In genomic region chr11:106032861-106033260, GRCh38 we compare ENCODE assay signal across 22 cellular contexts.
"Had no signal": no experiment of that assay in that cellular context is flagged by ENCODE, and none has a peak within 500 bp of the region (broad histone marks: within the 10 kb centered on the region; RNA-seq: fewer than 3 reads in every experiment).

No MANE protein-coding gene starts in this region.

- H3K9me3 ChIP-seq: SJSA1 had no signal

- H3K4me3 ChIP-seq: SJSA1, SK-N-MC had no signal

- H3K27ac ChIP-seq: SJSA1, SK-N-MC had no signal

- H3K27me3 ChIP-seq: SJSA1 had no signal

- FAIRE-seq: RCC 7860 had no signal

- DNase-seq: KBM-7, MV-4-11, NCI-H1048, NCI-H1105, NCI-H1417, NCI-H1436 treated with DMSO at 0.1 percent for 48 hours, NCI-H1694, NCI-H187 treated with DMSO at 0.1 percent for 48 hours, NCI-H2029 treated with DMSO at 0.1 percent for 48 hours, NCI-H2171 treated with DMSO at 0.1 percent for 48 hours, NCI-H345, NCI-H446 treated with DMSO at 0.1 percent for 48 hours, NCI-H510A treated with DMSO at 0.1 percent for 48 hours, NCI-H526, NCI-H774, Right ventricle myocardium superior, RPMI8226, SIG-M5, SW 1271 had no signal

- H3K36me3 ChIP-seq: SJSA1 had no signal
